ENCODE assay signal across 8 cellular contexts in the genomic region with DNA sequence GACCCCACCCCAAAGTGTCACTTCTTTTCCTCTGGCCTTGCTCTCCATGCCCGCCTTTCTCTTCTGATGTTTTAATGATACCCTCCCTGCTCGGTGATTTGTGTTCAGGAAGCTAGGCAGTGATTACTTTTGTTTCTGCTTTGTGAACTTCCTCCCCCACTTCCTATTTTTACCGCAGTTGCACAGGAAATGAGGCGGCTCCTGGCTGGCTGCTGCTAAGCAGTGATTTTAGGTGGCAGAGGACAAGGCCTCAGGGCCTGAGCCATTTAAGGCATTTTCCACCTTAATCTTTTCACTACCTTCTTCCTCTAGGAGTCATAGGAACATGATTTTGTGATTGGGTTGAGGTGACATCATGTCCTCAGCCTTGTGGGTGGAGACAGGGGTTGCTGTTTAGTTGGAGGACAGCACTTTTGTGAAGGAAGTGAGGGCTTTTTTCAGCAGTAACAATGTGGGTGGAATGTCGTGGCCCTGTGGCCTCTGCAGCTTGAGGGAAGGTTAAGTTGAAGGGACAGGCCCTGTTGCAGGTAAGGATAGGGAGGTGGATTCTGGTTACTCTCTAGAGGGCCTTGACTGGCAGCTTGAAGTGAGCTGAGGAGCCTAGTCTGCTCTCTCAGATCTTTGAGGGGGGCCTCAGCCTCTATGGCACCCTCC. TPM values are rescaled to one million over a fixed set of nuclear protein-coding genes. Genes with fewer than 3 reads are reported as not detected.
A peak's percentile ranks its signal among the peaks of the same experiment; 100 is the strongest.
DNase-seq lines count a peak whose midpoint lies in the region; ATAC-seq and TF ChIP-seq lines count a peak whose summit lies in the region.

No MANE protein-coding gene starts in this region.

- H3K9me3 ChIP-seq in spleen = no peaks in the 10 kb centered on the region

- peak in 2 of 3 donors; percentile 43 to 66 for TF ChIP-seq POLR2A in spleen (IDR thresholded peaks at IDR 0.05)

- no peaks in the 10 kb centered on the region for H3K36me3 ChIP-seq in spleen

- intact Hi-C loops in spleen (cut with DNase I; ENCODE audit: low total_unique reads) = loop anchor here (10.0 kb wide), 1 partner anchor 65 kb away; no protein-coding TSS in a partner anchor

- ATAC-seq in GM18517 (IDR thresholded peaks at IDR 0.05; ENCODE audit: unreplicated experiment) (peak; percentile 62), HG03196 (IDR thresholded peaks at IDR 0.05; ENCODE audit: unreplicated experiment) (peak; percentile 71)

- no peaks in the 10 kb centered on the region for H3K27me3 ChIP-seq in spleen (replicated peaks in 1 of 7)

- TF ChIP-seq CTCF in spleen (IDR thresholded peaks at IDR 0.05 in 8 of 11, conservative IDR thresholded peaks at IDR 0.05 in 3 of 11) = peak in 2 of 11 experiments; percentile 5 to 18

- DNase-seq in T-helper 1 cell (peak; percentile 42 to 92 (median 67)), hippocampal formation (lab: John Stamatoyannopoulos, UW) (peak; percentile 13 to 42), spleen (peak; percentile 91), NCI-H510A treated with DMSO at 0.1 percent for 48 hours (lab: John Stamatoyannopoulos, UW) (no peak), NCI-H524 (lab: John Stamatoyannopoulos, UW) (no peak)

- peak overlapping the region; percentile 10 for H3K27ac ChIP-seq in adipose tissue (ENCODE audit: low read depth, low read length)
- H3K27ac ChIP-seq in spleen = peak overlapping the region; percentile 67 to 90 (median 87)

- H3K4me1 ChIP-seq in spleen = peaks cover 40 to 98% (median 84%) of the 10 kb centered on the region in 6 donors

- peak overlapping the region in 4 of 8 donors; percentile 2 to 59 (median 6) for H3K4me3 ChIP-seq in spleen

- 19 to 42% (median 23%) methylated on average over 5 of the region's 5 CpGs for WGBS in adipose tissue, 3 donors
- WGBS in spleen, 5 donors = 1 to 11% (median 2%) methylated on average over 5 of the region's 5 CpGs

RNA-seq across cellular contexts. Expression of gene GARRE1, which starts 15.7 kb away (rescaled TPM):
- polyA plus RNA-seq in adipose tissue = 10 to 100 TPM in 2 of 3 donors, 1 to 10 TPM in 1; 6.7 to 17.7 (median 14.2) TPM
- total RNA-seq in spleen = 10 to 100 TPM; 32.5 to 70.6 (median 48.1) TPM
- polyA plus RNA-seq in spleen = 10 to 100 TPM in 1 of 3 donors, 1 to 10 TPM in 2; 6.2 to 15.5 (median 8.5) TPM

Comparison
In these comparisons a context has a peak if more than half of its experiments do, and no peak if none do; other contexts are left out.
1. DNase-seq: peak in T-helper 1 cell (5 of 5), hippocampal formation (2 of 2) and spleen (single experiment); none in NCI-H510A treated with DMSO at 0.1 percent for 48 hours (single experiment) and NCI-H524 (0 of 2).